Comparison of ENCODE assay signal across 1 cellular context in the genomic region with DNA sequence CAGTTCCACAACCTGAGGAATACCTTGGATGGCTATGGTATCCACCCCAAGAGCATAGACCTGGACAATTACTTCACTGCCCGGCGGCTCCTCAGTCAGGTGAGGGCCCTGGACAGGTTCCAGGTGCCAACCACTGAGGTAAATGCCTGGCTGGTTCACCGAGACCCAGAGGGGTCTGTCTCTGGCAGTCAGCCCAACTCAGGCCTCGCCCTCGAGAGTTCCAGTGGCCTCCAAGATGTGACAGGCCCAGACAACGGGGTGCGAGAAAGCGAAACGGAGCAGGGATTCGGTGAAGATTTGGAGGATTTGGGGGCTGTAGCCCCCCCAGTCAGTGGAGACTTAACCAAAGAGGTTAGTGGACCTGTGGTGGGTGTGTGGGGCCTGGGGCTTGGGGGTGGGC.
TF ChIP-seq lines count a peak whose summit lies in the region.

No MANE protein-coding gene starts in this region.

TF ChIP-seq in endothelial cell of umbilical vein, 7 proteins besides CTCF, POLR2A, EP300 and RAD21:
- TF ChIP-seq EZH2 (IDR thresholded peaks at IDR 0.05; ENCODE audit: borderline replicate concordance, low read depth, low read length, severe bottlenecking): no peak
- TF ChIP-seq FOS (IDR thresholded peaks at IDR 0.05; ENCODE audit: borderline replicate concordance, insufficient read depth, low read length): no peak
TF ChIP-seq in endothelial cell of umbilical vein: peak in this region for 0.
